ENCODE assay signal across 1 cellular context in genomic region chr12:22514875-22515274, GRCh38.
TF ChIP-seq lines count a peak whose summit lies in the region.

No MANE protein-coding gene starts in this region.

TF ChIP-seq in GM12878, 131 proteins besides CTCF, POLR2A, EP300 and RAD21:
- TF ChIP-seq GABPA (IDR thresholded peaks at IDR 0.05; ENCODE audit: low read depth) (no peak), ZNF384 (IDR thresholded peaks at IDR 0.05; ENCODE audit: borderline replicate concordance, low read depth, low read length) (no peak), NFXL1 (IDR thresholded peaks at IDR 0.05; ENCODE audit: borderline replicate concordance) (no peak), HCFC1 (IDR thresholded peaks at IDR 0.05; ENCODE audit: low read length) (no peak), ZNF274 (IDR thresholded peaks at IDR 0.05; ENCODE audit: insufficient read depth, insufficient read length) (no peak), DPF2 (IDR thresholded peaks at IDR 0.05) (no peak), ZBTB11 (CRISPR knock-in tag; IDR thresholded peaks at IDR 0.05) (no peak), CREM (IDR thresholded peaks at IDR 0.05; ENCODE audit: low read depth) (no peak), NR2C2 (IDR thresholded peaks at IDR 0.05; ENCODE audit: borderline replicate concordance, control insufficient read depth, insufficient read length, low read depth) (no peak), CEBPZ (IDR thresholded peaks at IDR 0.05; ENCODE audit: low read depth, low read length) (no peak), FOXM1 (IDR thresholded peaks at IDR 0.05; ENCODE audit: low read depth, low read length) (no peak), BHLHE40 (IDR thresholded peaks at IDR 0.05; ENCODE audit: borderline replicate concordance in 1 of 2, low read depth in 2 of 2, low read length in 1 of 2) (no peak), ZSCAN29 (IDR thresholded peaks at IDR 0.05) (no peak), PAX5 (IDR thresholded peaks at IDR 0.05; ENCODE audit: borderline replicate concordance, low read depth, low read length) (no peak), SIX5 (IDR thresholded peaks at IDR 0.05; ENCODE audit: low read depth, low read length, severe bottlenecking) (no peak), TARDBP (IDR thresholded peaks at IDR 0.05; ENCODE audit: borderline replicate concordance) (no peak), RB1 (IDR thresholded peaks at IDR 0.05; ENCODE audit: borderline replicate concordance) (no peak), ZBTB4 (CRISPR knock-in tag; IDR thresholded peaks at IDR 0.05) (no peak), TCF3 (IDR thresholded peaks at IDR 0.05; ENCODE audit: borderline replicate concordance, insufficient read depth, low read depth, low read length) (no peak), ZNF207 (IDR thresholded peaks at IDR 0.05; ENCODE audit: borderline replicate concordance) (no peak)
